Comparison of ENCODE assay signal across 7 cellular contexts in genomic region chr13:46735425-46735824, GRCh38.
"Had no signal": no experiment of that assay in that cellular context is flagged by ENCODE, and none has a peak within 500 bp of the region (broad histone marks: within the 10 kb centered on the region; RNA-seq: fewer than 3 reads in every experiment).

No MANE protein-coding gene starts in this region.

- DNase-seq: GDM1, GF-D8 had no signal

- ATAC-seq: GM12878 had no signal

- FAIRE-seq: G401.6, GM12878, GM12891, GM18507, GM19239 had no signal

- H3K4me3 ChIP-seq: GM12878 had no signal
